12 cellular contexts compared by ENCODE assay signal in the genomic region with DNA sequence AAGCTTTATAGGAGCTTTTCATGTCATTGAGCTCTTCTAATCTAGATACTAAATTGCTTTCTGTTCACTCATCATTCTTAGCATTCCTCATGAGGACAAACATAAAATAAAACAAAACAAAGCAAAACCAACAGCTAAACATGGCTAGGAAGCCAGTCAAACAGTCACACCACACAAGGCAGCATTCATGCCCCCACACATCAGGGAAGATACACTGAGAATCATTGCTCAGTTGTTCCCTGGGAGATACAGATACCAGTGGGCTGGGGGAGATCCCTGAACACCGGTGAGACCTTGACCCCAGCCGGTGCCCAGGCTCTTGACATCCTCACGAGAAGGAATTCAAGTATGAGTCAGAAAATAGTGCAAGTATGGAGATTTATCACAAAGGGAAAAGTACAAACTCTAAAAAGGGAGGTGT.
DNase-seq lines count a peak whose midpoint lies in the region; ATAC-seq and TF ChIP-seq lines count a peak whose summit lies in the region.
"Had no signal": no experiment of that assay in that cellular context is flagged by ENCODE, and none has a peak within 500 bp of the region (broad histone marks: within the 10 kb centered on the region; RNA-seq: fewer than 3 reads in every experiment).

No MANE protein-coding gene starts in this region.

- POLR2A ChIA-PET in Caco-2 (lab: Charles Lee): interaction anchor here (0.6 kb wide), 1 partner anchor 871 kb away, joined by 8 read pairs; no protein-coding TSS in a partner anchor

- CTCF ChIA-PET in Caco-2 (lab: Charles Lee): no interaction called here

- BruUV-seq in Caco-2 (replicated peaks; lab: Mats Ljungman, UMichigan): no TSS peak

- WGBS in esophagus muscularis mucosa: 75% methylated on average over 3 of the region's 3 CpGs

- H3K4me1 Mint-ChIP-seq in Caco-2 (ENCODE audit: low read depth, unreplicated experiment) (peaks cover 11% of the 10 kb centered on the region), endothelial cell (ENCODE audit: unreplicated experiment) (peaks cover 14% of the 10 kb centered on the region)
- H3K4me1 Mint-ChIP-seq: natural killer cell had no signal

- peak; percentile 56 for ATAC-seq in omental fat pad (ENCODE audit: low FRiP score)
- no peak for ATAC-seq in GM19455 (IDR thresholded peaks at IDR 0.05; ENCODE audit: unreplicated experiment)
- ATAC-seq: natural killer cell had no signal

- H3K4me1 ChIP-seq in Caco-2: peaks cover 24% of the 10 kb centered on the region
- peaks cover 5 to 8% (median 7%) of the 10 kb centered on the region in 4 donors for H3K4me1 ChIP-seq in esophagus muscularis mucosa
- H3K4me1 ChIP-seq in tibial artery: peaks cover 0 to 29% (median 14%) of the 10 kb centered on the region in 4 donors

- H3K4me3 ChIP-seq in Caco-2 (ENCODE audit: low read depth, low read length) (no peak overlapping the region), esophagus muscularis mucosa (no peak overlapping the region), tibial artery (no peak overlapping the region)

- TF ChIP-seq CTCF in Caco-2 (IDR thresholded peaks at IDR 0.05; ENCODE audit: insufficient read depth in 1 of 2, low read depth in 1 of 2, low read length in 1 of 2, severe bottlenecking in 1 of 2, unreplicated experiment in 1 of 2) (no peak), esophagus muscularis mucosa (IDR thresholded peaks at IDR 0.05) (no peak), omental fat pad (IDR thresholded peaks at IDR 0.05) (no peak), tibial artery (IDR thresholded peaks at IDR 0.05) (no peak), endothelial cell (IDR thresholded peaks at IDR 0.05; ENCODE audit: unreplicated experiment) (no peak)

- intact Hi-C loops in Caco-2 (cut with micrococcal nuclease; ENCODE audit: unreplicated experiment): loop anchor here (5.0 kb wide), 1 partner anchor 333 kb away; no protein-coding TSS in a partner anchor
- intact Hi-C loops in esophagus muscularis mucosa (cut with DNase I): no loop called here
- intact Hi-C loops in tibial artery (cut with DNase I; ENCODE audit: low total_unique reads): no loop called here

- no peaks in the 10 kb centered on the region for H3K36me3 ChIP-seq in Caco-2 (ENCODE audit: control insufficient read depth, insufficient read depth, low read length)
- H3K36me3 ChIP-seq in esophagus muscularis mucosa: no peaks in the 10 kb centered on the region
- no peaks in the 10 kb centered on the region for H3K36me3 ChIP-seq in tibial artery

- H3K9me3 ChIP-seq in Caco-2 (no peaks in the 10 kb centered on the region), esophagus muscularis mucosa (no peaks in the 10 kb centered on the region), tibial artery (no peaks in the 10 kb centered on the region)

- DNase-seq in Caco-2: peak in 1 of 2 experiments; percentile 8
- peak; percentile 74 for DNase-seq in RPMI7951 (ENCODE audit: low read depth)
- peak; percentile 14 for DNase-seq in esophagus muscularis mucosa (ENCODE audit: extremely low spot score)
- no peak for DNase-seq in omental fat pad (ENCODE audit: low spot score)
- DNase-seq in tibial artery: no peak
- DNase-seq in NCI-H2171 (lab: John Stamatoyannopoulos, UW): no peak
- no peak for DNase-seq in endothelial cell (ENCODE audit: low spot score)
- DNase-seq: H7, kidney, natural killer cell, NCI-H2107 had no signal

- H3K27ac ChIP-seq in esophagus muscularis mucosa (replicated peaks in 1 of 4) (no peak overlapping the region), tibial artery (no peak overlapping the region)

- H3K27me3 Mint-ChIP-seq in Caco-2 (ENCODE audit: insufficient read depth, unreplicated experiment) (no peaks in the 10 kb centered on the region), endothelial cell (ENCODE audit: unreplicated experiment) (no peaks in the 10 kb centered on the region)

- no peak for TF ChIP-seq POLR2A in esophagus muscularis mucosa (IDR thresholded peaks at IDR 0.05; ENCODE audit: low read depth)

- H3K4me3 Mint-ChIP-seq in Caco-2 (ENCODE audit: unreplicated experiment) (no peak overlapping the region), endothelial cell (ENCODE audit: unreplicated experiment) (no peak overlapping the region)
- H3K4me3 Mint-ChIP-seq: natural killer cell had no signal

- H3K27ac Mint-ChIP-seq in Caco-2 (ENCODE audit: unreplicated experiment) (peak overlapping the region; percentile 78), endothelial cell (ENCODE audit: unreplicated experiment) (no peak overlapping the region)
- H3K27ac Mint-ChIP-seq: natural killer cell had no signal

- H3K27me3 ChIP-seq in Caco-2 (replicated peaks; ENCODE audit: control insufficient read depth, insufficient read depth, low read length) (no peaks in the 10 kb centered on the region), esophagus muscularis mucosa (no peaks in the 10 kb centered on the region), tibial artery (no peaks in the 10 kb centered on the region)

- H3K9me3 Mint-ChIP-seq in Caco-2 (ENCODE audit: unreplicated experiment) (no peaks in the 10 kb centered on the region), endothelial cell (ENCODE audit: unreplicated experiment) (no peaks in the 10 kb centered on the region)
- H3K9me3 Mint-ChIP-seq: natural killer cell had no signal

- TF ChIP-seq EP300 in esophagus muscularis mucosa (IDR thresholded peaks at IDR 0.05): no peak

- H3K36me3 Mint-ChIP-seq in Caco-2 (ENCODE audit: insufficient read depth, unreplicated experiment): no peaks in the 10 kb centered on the region
- no peaks in the 10 kb centered on the region for H3K36me3 Mint-ChIP-seq in endothelial cell (ENCODE audit: low read depth, unreplicated experiment)
- H3K36me3 Mint-ChIP-seq: natural killer cell had no signal

Comparison
In these comparisons a context has a peak if more than half of its experiments do, and no peak if none do; other contexts are left out.
1. DNase-seq: peak in RPMI7951 (single experiment) and esophagus muscularis mucosa (single experiment); none in omental fat pad (single experiment), tibial artery (0 of 2), NCI-H2171 (single experiment) and endothelial cell (single experiment).